In the genomic region with DNA sequence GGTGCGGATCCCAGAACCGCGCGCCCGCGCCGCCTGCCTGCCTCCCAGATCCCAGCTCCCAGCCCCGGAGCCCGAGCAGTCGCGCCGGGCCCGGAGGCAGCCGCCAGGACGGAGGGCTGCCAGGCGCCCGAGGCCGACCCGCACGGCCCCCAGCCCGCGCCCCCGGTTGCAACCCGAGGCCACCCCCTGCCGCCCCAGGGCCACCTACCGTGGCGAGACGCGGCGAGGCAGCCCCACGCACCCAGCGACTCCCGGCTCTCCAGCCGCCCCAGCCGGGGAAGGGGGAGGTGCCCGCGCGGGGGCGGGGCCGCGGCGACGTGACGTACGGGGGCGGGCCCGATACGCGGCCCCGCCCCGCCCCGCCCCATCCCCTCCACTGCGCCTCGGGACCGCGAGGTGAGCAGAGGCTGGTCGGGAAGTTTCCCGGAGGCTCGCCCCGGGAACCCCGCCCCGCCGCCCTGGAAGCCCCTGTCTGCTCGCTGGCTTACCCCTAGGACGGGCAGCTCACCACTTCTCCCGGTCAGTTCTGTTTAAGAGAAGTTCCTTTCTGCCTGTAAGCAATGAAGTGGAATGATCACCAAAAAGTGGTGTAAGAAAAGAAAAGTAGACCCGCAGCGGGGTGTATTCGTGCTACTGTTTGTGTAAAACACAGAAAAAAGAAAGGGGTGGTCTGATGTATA, we compare ENCODE assay signal across 8 cellular contexts. TPM values are rescaled to one million over a fixed set of nuclear protein-coding genes. Genes with fewer than 3 reads are reported as not detected.
A peak's percentile ranks its signal among the peaks of the same experiment; 100 is the strongest.
DNase-seq lines count a peak whose midpoint lies in the region; ATAC-seq and TF ChIP-seq lines count a peak whose summit lies in the region.

TPST2 (minus strand) TSS at position 288 of the 680 bp plus-strand sequence. CDS start 48,502 bp downstream, outside the sequence.

- H3K4me3 Mint-ChIP-seq in naive thymus-derived CD8-positive, alpha-beta T cell: peak within 1 kb of the TSS; percentile 89 to 97 (median 94)
- H3K4me3 Mint-ChIP-seq in stimulated activated naive B cell treated with anti-CD40 and anti-IgM and Interleukin-4, amounts not matched to agents 10 μg/mL and 1 μg/mL and 100 μg/mL, for 72 hours: peak within 1 kb of the TSS; percentile 92 to 97

- H3K9me3 Mint-ChIP-seq in naive thymus-derived CD8-positive, alpha-beta T cell: peaks cover 0 to 3% (median 0%) of the 10 kb centered on the region in 9 donors
- H3K9me3 Mint-ChIP-seq in stimulated activated naive B cell treated with anti-CD40 and anti-IgM and Interleukin-4, amounts not matched to agents 10 μg/mL and 1 μg/mL and 100 μg/mL, for 72 hours: peaks cover 0 to 2% of the 10 kb centered on the region in 2 donors

- H2AFZ ChIP-seq in PC-9: peak within 1 kb of the TSS; percentile 97
- peak within 1 kb of the TSS; percentile 73 for H2AFZ ChIP-seq in fibroblast of lung (ENCODE audit: low read length)

- no peaks in the 10 kb centered on the region for H3K9me2 ChIP-seq in PC-9 (ENCODE audit: insufficient read depth)

- no peaks in the 10 kb centered on the region for H3K27me3 Mint-ChIP-seq in naive thymus-derived CD8-positive, alpha-beta T cell
- H3K27me3 Mint-ChIP-seq in stimulated activated naive B cell treated with anti-CD40 and anti-IgM and Interleukin-4, amounts not matched to agents 10 μg/mL and 1 μg/mL and 100 μg/mL, for 72 hours: no peaks in the 10 kb centered on the region

- ATAC-seq in GM19324 (IDR thresholded peaks at IDR 0.05; ENCODE audit: low FRiP score, unreplicated experiment) (peak; percentile 74), HG03558 (IDR thresholded peaks at IDR 0.05; ENCODE audit: extremely low read depth, unreplicated experiment) (peak; percentile 47)
- ATAC-seq in naive thymus-derived CD8-positive, alpha-beta T cell: peak; percentile 69 to 78
- ATAC-seq in stimulated activated naive B cell treated with anti-CD40 and anti-IgM and Interleukin-4, amounts not matched to agents 10 μg/mL and 1 μg/mL and 100 μg/mL, for 72 hours (replicated peaks): peak; percentile 89 to 94

- peak within 1 kb of the TSS; percentile 96 for H3K4me2 ChIP-seq in PC-9
- peak within 1 kb of the TSS; percentile 95 for H3K4me2 ChIP-seq in fibroblast of lung (ENCODE audit: extremely low read depth, insufficient read depth, low read length)

- H3K36me3 ChIP-seq in BJ (ENCODE audit: control insufficient read depth, insufficient read depth, low read length) (no peaks in the 10 kb centered on the region), PC-9 (ENCODE audit: low read depth) (no peaks in the 10 kb centered on the region), fibroblast of lung (ENCODE audit: control insufficient read depth, insufficient read depth, low read length) (no peaks in the 10 kb centered on the region)

- peaks cover 44 to 86% (median 78%) of the 10 kb centered on the region in 4 donors for H3K4me1 Mint-ChIP-seq in naive thymus-derived CD8-positive, alpha-beta T cell
- H3K4me1 Mint-ChIP-seq in stimulated activated naive B cell treated with anti-CD40 and anti-IgM and Interleukin-4, amounts not matched to agents 10 μg/mL and 1 μg/mL and 100 μg/mL, for 72 hours: peaks cover 36 to 56% of the 10 kb centered on the region in 2 donors

- H3K9ac ChIP-seq in fibroblast of lung (ENCODE audit: insufficient read depth, low read length): peak within 1 kb of the TSS; percentile 86

- no TSS peak for BruUV-seq in PC-9 (replicated peaks; lab: Mats Ljungman, UMichigan)

- POLR2A ChIA-PET in BJ (lab: Charles Lee) (no interaction called here), PC-9 (lab: Charles Lee; ENCODE audit: unreplicated experiment) (interaction anchor here (0.6 kb wide), 1 partner anchor 185 kb away, joined by 7 read pairs; no protein-coding TSS in a partner anchor)
- POLR2A ChIA-PET in naive thymus-derived CD8-positive, alpha-beta T cell (lab: Charles Lee): interaction anchor here (0.7 to 4.2 kb wide), 4 partner anchors 11 to 106 kb away, joined by 3 to 19 read pairs (median 7); partner anchors contain the start of genes HPS4 and SRRD

- intact Hi-C loops in PC-9 (cut with micrococcal nuclease; ENCODE audit: unreplicated experiment): loop anchor here (1.0 kb wide), 1 partner anchor 78 kb away; the partner anchor contains the start of gene TFIP11

- H3K4me1 ChIP-seq in PC-9 (replicated peaks; ENCODE audit: insufficient read depth) (no peaks in the 10 kb centered on the region), fibroblast of lung (ENCODE audit: control insufficient read depth, extremely low read depth, insufficient read depth, low read length) (peaks cover 11% of the 10 kb centered on the region)

- H3K27ac ChIP-seq in PC-9 (no peak within 1 kb of the TSS), fibroblast of lung (ENCODE audit: insufficient read depth, low read length) (peak within 1 kb of the TSS; percentile 68)

- no peak for TF ChIP-seq CTCF in BJ (IDR thresholded peaks at IDR 0.05; ENCODE audit: insufficient read depth, low read depth, low read length)
- no peak for TF ChIP-seq CTCF in PC-9 (conservative IDR thresholded peaks at IDR 0.05)
- TF ChIP-seq CTCF in fibroblast of lung (conservative IDR thresholded peaks at IDR 0.05 in 1 of 2, IDR thresholded peaks at IDR 0.05 in 1 of 2; ENCODE audit: low read depth in 1 of 2, low read length in 2 of 2): no peak

- peak within 1 kb of the TSS; percentile 90 for H3K4me3 ChIP-seq in BJ (ENCODE audit: low read depth, low read length)
- peak within 1 kb of the TSS; percentile 64 for H3K4me3 ChIP-seq in PC-9
- peak within 1 kb of the TSS; percentile 69 to 90 (median 80) for H3K4me3 ChIP-seq in fibroblast of lung (replicated peaks in 1 of 4; ENCODE audit: control extremely low read depth in 1 of 4, insufficient read depth in 1 of 4, low read depth in 3 of 4, low read length in 4 of 4)

- peak within 1 kb of the TSS; percentile 90 to 98 (median 96) for H3K27ac Mint-ChIP-seq in naive thymus-derived CD8-positive, alpha-beta T cell
- peak within 1 kb of the TSS; percentile 92 for H3K27ac Mint-ChIP-seq in stimulated activated naive B cell treated with anti-CD40 and anti-IgM and Interleukin-4, amounts not matched to agents 10 μg/mL and 1 μg/mL and 100 μg/mL, for 72 hours

- no peaks in the 10 kb centered on the region for H3K36me3 Mint-ChIP-seq in naive thymus-derived CD8-positive, alpha-beta T cell
- no peaks in the 10 kb centered on the region for H3K36me3 Mint-ChIP-seq in stimulated activated naive B cell treated with anti-CD40 and anti-IgM and Interleukin-4, amounts not matched to agents 10 μg/mL and 1 μg/mL and 100 μg/mL, for 72 hours

- H3K79me2 ChIP-seq in PC-9 (ENCODE audit: low read depth) (no peaks in the 10 kb centered on the region), fibroblast of lung (ENCODE audit: control insufficient read depth, insufficient read depth, low read length) (peaks cover 10% of the 10 kb centered on the region)

- H3K9me3 ChIP-seq in PC-9 (ENCODE audit: insufficient read depth, low read depth) (no peaks in the 10 kb centered on the region), fibroblast of lung (ENCODE audit: control insufficient read depth, insufficient read depth, low read depth, low read length) (no peaks in the 10 kb centered on the region)

- H3K27me3 ChIP-seq in BJ (ENCODE audit: control insufficient read depth, insufficient read depth, low read length): peaks cover 7% of the 10 kb centered on the region
- H3K27me3 ChIP-seq in PC-9 (ENCODE audit: insufficient read depth, low read depth): peaks cover 9% of the 10 kb centered on the region
- no peaks in the 10 kb centered on the region for H3K27me3 ChIP-seq in fibroblast of lung (ENCODE audit: control insufficient read depth, insufficient read depth, low read length)

- CTCF ChIA-PET in BJ (lab: Yijun Ruan, JAX): interaction anchor here (0.6 kb wide), 1 partner anchor 39 kb away, joined by 3 read pairs; no protein-coding TSS in a partner anchor
- CTCF ChIA-PET in PC-9 (lab: Charles Lee): no interaction called here

- DNase-seq in BJ (ENCODE audit: low read depth) (no peak), PC-9 (peak; percentile 41 to 65), fibroblast of lung (ENCODE audit: low read depth in 2 of 2) (peak; percentile 65 to 66)
- DNase-seq in activated T-helper 1 cell treated with anti-CD3 and anti-CD28 coated beads, Interleukin-2, amount 50 U/mL, for 16 hours (ENCODE audit: low read depth in 1 of 2, low spot score in 1 of 2): peak; percentile 52 to 73
- peak; percentile 68 to 87 (median 80) for DNase-seq in naive thymus-derived CD8-positive, alpha-beta T cell
- peak; percentile 60 for DNase-seq in stimulated activated naive B cell treated with anti-CD40 and anti-IgM and Interleukin-4, amounts not matched to agents 10 μg/mL and 1 μg/mL and 100 μg/mL, for 72 hours

- no peaks in the 10 kb centered on the region; the same call in 1 of the 2 replicates for H4K20me1 ChIP-seq in PC-9 (ENCODE audit: insufficient read depth)
- no peaks in the 10 kb centered on the region for H4K20me1 ChIP-seq in fibroblast of lung (ENCODE audit: control insufficient read depth, extremely low read depth, insufficient read depth, low read length)

- H3F3A ChIP-seq in PC-9 (ENCODE audit: insufficient read depth, low read depth): no peaks in the 10 kb centered on the region

RNA-seq across cellular contexts. Expression of gene TPST2, which starts in this region (rescaled TPM):
- 48.1 and 84.9 TPM in 2 replicates for polyA plus RNA-seq in BJ (2011; rRNA removed)
- polyA minus RNA-seq in BJ (2011; rRNA and poly(A)+ RNA removed): 37.2 and 65.2 TPM in 2 replicates
- total RNA-seq in PC-9 (2021): 13.5 and 18.9 TPM in 2 replicates
- 17.7 and 35.0 TPM in 2 replicates for total RNA-seq in fibroblast of lung
- 26.1 and 32.5 TPM in 2 replicates for polyA plus RNA-seq in fibroblast of lung
- 22.2 and 24.2 TPM in 2 replicates for polyA plus RNA-seq in fibroblast of lung (2012)
- polyA minus RNA-seq in fibroblast of lung (ENCODE audit: low replicate concordance): 51.5 and 51.6 TPM in 2 replicates
- total RNA-seq in naive thymus-derived CD8-positive, alpha-beta T cell: 10 to 100 TPM; 40.8 to 43.2 TPM
- 100 to 1,000 TPM in 2 of 3 donors, 10 to 100 TPM in 1; 87.9 to 134 (median 126) TPM for polyA plus RNA-seq in naive thymus-derived CD8-positive, alpha-beta T cell
